Comparison of ENCODE assay signal across 9 cellular contexts in the genomic region with DNA sequence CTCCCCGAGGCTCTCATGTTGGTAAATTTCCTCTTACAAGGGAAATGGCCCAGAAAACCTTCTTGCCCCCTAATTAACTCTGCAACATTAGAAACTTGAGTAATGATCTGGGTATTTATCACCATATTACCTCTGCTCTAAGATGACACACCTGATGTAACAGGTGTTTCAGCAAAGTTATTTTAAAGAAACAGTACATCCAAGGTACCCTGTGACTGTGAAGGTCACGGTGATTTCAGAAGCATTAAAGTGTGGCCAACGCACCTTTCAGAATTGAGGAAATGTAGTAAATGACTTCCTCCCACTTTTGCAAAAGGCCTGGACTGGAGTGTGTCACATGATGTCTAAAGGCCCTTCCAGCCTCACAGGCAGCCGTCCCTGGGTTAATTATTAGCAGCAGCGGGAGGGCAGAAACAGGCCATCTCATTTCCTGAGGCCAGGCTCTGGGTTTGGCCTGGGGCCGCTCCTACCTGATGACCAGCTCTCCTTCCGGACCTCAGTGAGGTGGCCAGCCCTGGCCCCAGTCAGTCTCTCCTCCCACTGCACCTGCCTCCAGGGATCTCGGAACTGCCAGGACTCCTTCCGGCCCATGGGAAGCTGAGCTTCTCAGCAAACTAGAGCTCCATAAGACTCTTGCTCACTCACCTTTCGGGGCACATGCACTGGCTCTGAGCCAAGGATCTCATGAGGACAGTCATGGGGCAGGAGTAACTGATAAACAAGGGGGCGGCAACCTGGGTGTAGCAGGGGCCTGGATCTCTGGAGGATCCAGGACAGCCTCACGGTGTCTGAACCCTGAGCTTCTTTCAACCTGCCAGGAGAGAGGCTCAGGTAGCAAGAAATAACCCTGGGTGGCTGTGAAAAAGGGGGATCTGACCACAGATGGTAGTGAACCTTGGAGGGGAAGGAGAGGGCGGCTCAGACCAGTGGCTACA. TPM values are rescaled to one million over a fixed set of nuclear protein-coding genes. Genes with fewer than 3 reads are reported as not detected.
A peak's percentile ranks its signal among the peaks of the same experiment; 100 is the strongest.
DNase-seq lines count a peak whose midpoint lies in the region; ATAC-seq, FAIRE-seq and TF ChIP-seq lines count a peak whose summit lies in the region.
"Had no signal": no experiment of that assay in that cellular context is flagged by ENCODE, and none has a peak within 500 bp of the region (broad histone marks: within the 10 kb centered on the region; RNA-seq: fewer than 3 reads in every experiment).

No MANE protein-coding gene starts in this region.

- no peak overlapping the region for H3K9ac ChIP-seq in trophoblast cell (ENCODE audit: low read length)
- H3K9ac ChIP-seq: BLaER1 had no signal

- CTCF ChIA-PET in A549 (lab: Yijun Ruan, JAX), result interaction anchor here (1.0 to 5.1 kb wide), 11 partner anchors 8 to 64 kb away, joined by 3 to 45 read pairs (median 3); no protein-coding TSS in a partner anchor

- H3K18ac ChIP-seq in trophoblast cell (ENCODE audit: low read length), result no peak overlapping the region

- no peak for TF ChIP-seq EP300 in A549 (IDR thresholded peaks at IDR 0.05)
- TF ChIP-seq EP300 in Ishikawa (IDR thresholded peaks at IDR 0.05; ENCODE audit: borderline replicate concordance), result no peak

- H4K12ac ChIP-seq in trophoblast cell (ENCODE audit: low read depth, low read length), result no peak overlapping the region

- TF ChIP-seq RAD21 in A549 (conservative IDR thresholded peaks at IDR 0.05 in 1 of 2, IDR thresholded peaks at IDR 0.05 in 1 of 2) (no peak), Ishikawa (IDR thresholded peaks at IDR 0.05; ENCODE audit: low read depth) (no peak)

- H2BK5ac ChIP-seq in trophoblast cell (ENCODE audit: low read depth, low read length, poor library complexity), result no peak overlapping the region

- FAIRE-seq in A549 (lab: Jason Lieb, UNC) (peak; percentile 61), D721Med (lab: Jason Lieb, UNC) (no peak)

- H3K9me3 ChIP-seq in A549, result no peaks in the 10 kb centered on the region
- no peaks in the 10 kb centered on the region for H3K9me3 ChIP-seq in thyroid gland
- H3K9me3 ChIP-seq in trophoblast cell (ENCODE audit: insufficient read depth, low read depth, low read length), result no peaks in the 10 kb centered on the region
- no peaks in the 10 kb centered on the region for H3K9me3 ChIP-seq in testis
- H3K9me3 ChIP-seq: BLaER1 had no signal

- no peak for TF ChIP-seq CTCF in A549 (IDR thresholded peaks at IDR 0.05)
- TF ChIP-seq CTCF in epithelial cell of proximal tubule (conservative IDR thresholded peaks at IDR 0.05; ENCODE audit: low read depth, low read length), result no peak
- TF ChIP-seq CTCF in thyroid gland (IDR thresholded peaks at IDR 0.05), result no peak
- no peak for TF ChIP-seq CTCF in testis (IDR thresholded peaks at IDR 0.05)
- no peak for TF ChIP-seq CTCF in D721Med (IDR thresholded peaks at IDR 0.05; ENCODE audit: insufficient read depth, missing control alignments)

- no peak overlapping the region for H3K14ac ChIP-seq in trophoblast cell (ENCODE audit: low read length)

- WGBS in A549 (ENCODE audit: missing lambda C conversion rate), result 22% methylated on average over 10 of the region's 13 CpGs
- 53 to 58% methylated on average over 10 to 11 of the region's 13 CpGs for WGBS in thyroid gland, 2 donors
- no CpG with 5 or more reads among the region's 13 CpGs for WGBS in trophoblast cell (ENCODE audit: extremely low coverage, insufficient coverage, insufficient read length)
- 84 to 89% methylated on average over 11 to 13 of the region's 13 CpGs for WGBS in testis, 2 donors

- DNase-seq in A549 (ENCODE audit: low read depth in 1 of 2, low spot score in 1 of 2), result peak; percentile 87 to 91
- DNase-seq in epithelial cell of proximal tubule (ENCODE audit: low read depth), result peak; percentile 90
- DNase-seq in thyroid gland, result peak; percentile 56 to 62
- no peak for DNase-seq in trophoblast cell
- no peak for DNase-seq in testis
- no peak for DNase-seq in D721Med (ENCODE audit: insufficient read length, low spot score)

- POLR2A ChIA-PET in A549 (lab: Yijun Ruan, JAX), result interaction anchor here (0.8 to 1.7 kb wide), 4 partner anchors 8 to 25 kb away, joined by 3 to 7 read pairs (median 4); a partner anchor contains a TSS

- H4K91ac ChIP-seq in trophoblast cell (ENCODE audit: low read depth, low read length), result no peak overlapping the region

- H3K36me3 ChIP-seq in thyroid gland (no peaks in the 10 kb centered on the region), trophoblast cell (ENCODE audit: control insufficient read depth in 1 of 2, insufficient read depth in 2 of 2, low read length in 2 of 2) (no peaks in the 10 kb centered on the region), testis (ENCODE audit: low read depth, missing control alignments) (no peaks in the 10 kb centered on the region)
- H3K36me3 ChIP-seq: BLaER1 had no signal

- H3K4me1 ChIP-seq in A549 (peaks cover 67% of the 10 kb centered on the region), thyroid gland (peaks cover 24 to 43% of the 10 kb centered on the region in 2 donors), trophoblast cell (ENCODE audit: control insufficient read depth in 1 of 2, insufficient read depth in 2 of 2, low read length in 2 of 2) (peaks cover 2 to 10% of the 10 kb centered on the region in 2 experiments), testis (no peaks in the 10 kb centered on the region)

- ATAC-seq in A549 (peak; percentile 92), GM21390 (IDR thresholded peaks at IDR 0.05; ENCODE audit: unreplicated experiment) (peak; percentile 83)

- H4K8ac ChIP-seq in trophoblast cell (ENCODE audit: low read depth, low read length), result no peak overlapping the region

- H2AFZ ChIP-seq in trophoblast cell (ENCODE audit: insufficient read depth, low read length, poor library complexity), result no peak overlapping the region

- no peak overlapping the region for H3K23ac ChIP-seq in trophoblast cell (ENCODE audit: low read length)

- no peak overlapping the region for H2AK5ac ChIP-seq in trophoblast cell (ENCODE audit: low read length)

- no peak overlapping the region for H3K4me3 ChIP-seq in A549
- peak overlapping the region; percentile 10 for H3K4me3 ChIP-seq in epithelial cell of proximal tubule (ENCODE audit: low read depth, low read length)
- H3K4me3 ChIP-seq in thyroid gland (replicated peaks in 1 of 3), result no peak overlapping the region
- H3K4me3 ChIP-seq in trophoblast cell (ENCODE audit: low read depth, low read length), result no peak overlapping the region
- H3K4me3 ChIP-seq in testis, result no peak overlapping the region
- H3K4me3 ChIP-seq: BLaER1 had no signal

- peak overlapping the region; percentile 83 to 89 for H3K27ac ChIP-seq in A549
- H3K27ac ChIP-seq in thyroid gland, result peak overlapping the region; percentile 75 to 84 (median 77)
- no peak overlapping the region for H3K27ac ChIP-seq in trophoblast cell (ENCODE audit: low read depth, low read length)
- no peak overlapping the region for H3K27ac ChIP-seq in testis
- H3K27ac ChIP-seq: BLaER1 had no signal

- H3K27me3 ChIP-seq in thyroid gland, result no peaks in the 10 kb centered on the region
- no peaks in the 10 kb centered on the region for H3K27me3 ChIP-seq in trophoblast cell (ENCODE audit: insufficient read depth, low read length)
- no peaks in the 10 kb centered on the region for H3K27me3 ChIP-seq in testis
- H3K27me3 ChIP-seq: BLaER1 had no signal

- no peaks in the 10 kb centered on the region for H3K79me1 ChIP-seq in trophoblast cell (ENCODE audit: low read length)

- no peak overlapping the region for H2BK120ac ChIP-seq in trophoblast cell (ENCODE audit: insufficient read depth, low read length, poor library complexity)

- H3K4ac ChIP-seq in trophoblast cell (ENCODE audit: low read depth, low read length), result no peak overlapping the region

- intact Hi-C loops in thyroid gland (cut with DNase I) (no loop called here), testis (cut with DNase I; ENCODE audit: low total_unique reads) (no loop called here)

- H3K4me2 ChIP-seq in A549 (peak overlapping the region; percentile 81), trophoblast cell (ENCODE audit: low read length) (no peak overlapping the region)

- TF ChIP-seq POLR2A in A549 (IDR thresholded peaks at IDR 0.05; ENCODE audit: low read length) (0 out of 2 replicates have a peak, but pooled peaks have one; percentile 5), thyroid gland (IDR thresholded peaks at IDR 0.05) (no peak), testis (IDR thresholded peaks at IDR 0.05) (no peak)

- no peaks in the 10 kb centered on the region for H3K79me2 ChIP-seq in trophoblast cell (ENCODE audit: control insufficient read depth, insufficient read depth, low read length, poor library complexity)

- H2BK12ac ChIP-seq in trophoblast cell (ENCODE audit: low read length), result no peak overlapping the region

TF ChIP-seq in Ishikawa, 13 proteins besides CTCF, POLR2A, EP300 and RAD21:
- TF ChIP-seq EGR1 (IDR thresholded peaks at IDR 0.05) (no peak), NFIC (IDR thresholded peaks at IDR 0.05) (peak; percentile 56; the same call in 1 of the 2 replicates), TCF12 (IDR thresholded peaks at IDR 0.05; ENCODE audit: low read depth) (no peak), CREB1 (IDR thresholded peaks at IDR 0.05; ENCODE audit: low read depth) (no peak), TEAD4 (IDR thresholded peaks at IDR 0.05) (no peak)
- TF ChIP-seq, protein P1, sequence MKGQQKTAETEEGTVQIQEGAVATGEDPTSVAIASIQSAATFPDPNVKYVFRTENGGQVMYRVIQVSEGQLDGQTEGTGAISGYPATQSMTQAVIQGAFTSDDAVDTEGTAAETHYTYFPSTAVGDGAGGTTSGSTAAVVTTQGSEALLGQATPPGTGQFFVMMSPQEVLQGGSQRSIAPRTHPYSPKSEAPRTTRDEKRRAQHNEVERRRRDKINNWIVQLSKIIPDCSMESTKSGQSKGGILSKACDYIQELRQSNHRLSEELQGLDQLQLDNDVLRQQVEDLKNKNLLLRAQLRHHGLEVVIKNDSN (IDR thresholded peaks at IDR 0.05), result peak; percentile 81

RNA-seq across cellular contexts. Expression of a gene that starts 20.6 kb away (rescaled TPM):
- polyA plus RNA-seq in A549 (2011; rRNA removed) (20.3 and 30.6 TPM in 2 replicates), A549 (2017; fragmentation: RNase III; extraction: RNeasy Plus Mini Kit Qiagen cat#74134 plus additional on column Dnase treatment) (8.5 to 8.9 TPM (median 8.6 TPM) in 3 replicates), testis (ENCODE audit: insufficient read depth, low read depth, low replicate concordance) (6.6 TPM)
- polyA plus RNA-seq in A549 (2012; cell fraction: cytosol; rRNA removed), result 7.5 and 8.3 TPM in 2 replicates
- polyA plus RNA-seq in A549 (2012; cell fraction: nucleus; rRNA removed), result 9.8 and 15.0 TPM in 2 replicates
- polyA minus RNA-seq in A549 (2011; rRNA and poly(A)+ RNA removed), result 15.7 and 18.3 TPM in 2 replicates
- total RNA-seq in epithelial cell of proximal tubule (33.0 and 53.0 TPM in 2 replicates), thyroid gland (10 to 100 TPM; 18.6 to 22.0 (median 21.3) TPM), testis (1 to 10 TPM; 7.0 to 8.1 TPM)
- 2.8 and 3.0 TPM in 2 replicates for polyA plus RNA-seq in trophoblast cell (2013)

Comparison
In these comparisons a context has a peak if more than half of its experiments do, and no peak if none do; other contexts are left out.
1. DNase-seq: peak in A549 (2 of 2), epithelial cell of proximal tubule (single experiment) and thyroid gland (2 of 2); none in trophoblast cell (0 of 2), testis (single experiment) and D721Med (single experiment).
2. H3K27ac ChIP-seq: peak in A549 (2 of 2) and thyroid gland (3 of 3); none in trophoblast cell (single experiment) and testis (0 of 2).